19 cellular contexts compared by ENCODE assay signal in the genomic region with DNA sequence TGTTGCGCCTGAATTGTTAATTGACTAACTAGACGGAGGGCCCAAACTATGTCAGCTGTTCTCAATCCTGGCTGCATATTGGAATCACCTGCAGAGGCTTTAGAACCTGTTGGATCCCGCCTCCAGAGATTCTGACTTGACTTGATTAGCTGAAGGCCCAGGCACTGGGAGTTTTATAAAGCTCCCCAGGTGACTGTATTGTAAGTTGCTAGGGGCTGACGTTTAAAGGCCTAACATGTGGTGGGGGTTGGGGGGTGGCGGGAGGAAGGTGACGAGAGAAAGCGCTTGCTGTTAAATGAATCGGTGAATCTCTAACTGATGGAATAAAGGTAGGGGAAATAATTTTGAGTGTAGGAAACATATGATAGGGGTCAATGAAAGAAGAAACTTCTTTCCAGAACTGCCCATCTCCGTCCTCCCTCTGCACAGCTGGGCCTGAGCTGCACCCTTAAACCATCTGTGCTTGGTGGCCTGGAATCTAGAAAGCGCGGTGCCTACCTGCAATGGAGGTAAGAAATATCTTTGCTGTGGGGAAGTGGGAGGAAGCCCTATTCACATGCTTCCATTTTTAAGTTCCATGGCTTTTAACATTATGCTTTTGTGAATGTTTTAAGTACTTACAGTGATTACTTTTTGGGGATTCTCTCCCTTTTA.
"Had no signal": no experiment of that assay in that cellular context is flagged by ENCODE, and none has a peak within 500 bp of the region (broad histone marks: within the 10 kb centered on the region; RNA-seq: fewer than 3 reads in every experiment).

No MANE protein-coding gene starts in this region.

- H3K4me3 ChIP-seq: hepatocyte, psoas muscle, stomach had no signal

- H3K79me2 ChIP-seq: hepatocyte had no signal

- DNase-seq: activated CD4-positive, alpha-beta T cell treated with anti-CD3 and anti-CD28 coated beads, Interleukin-2, amount 10 ng/mL, durations not matched to agents 24 days and 14 days; activated CD4-positive, CD25-positive, alpha-beta regulatory T cell; activated CD8-positive, alpha-beta memory T cell treated with anti-CD3 and anti-CD28 coated beads, Interleukin-2, amount 50 U/mL, for 4 hours; activated naive CD4-positive, alpha-beta T cell treated with anti-CD3 and anti-CD28 coated beads for 36 hours; activated naive CD8-positive, alpha-beta T cell treated with anti-CD3 and anti-CD28 coated beads, Interleukin-2, amount 50 U/mL, for 24 hours; activated T-cell treated with anti-CD3 and anti-CD28 coated beads, Interleukin-2, amount 50 U/mL, for 4 hours; anterior cingulate cortex; caudate nucleus; foreskin fibroblast; left cardiac atrium; naive thymus-derived CD8-positive, alpha-beta T cell; psoas muscle; right cardiac atrium; stomach; T-cell had no signal

- H3K4me2 ChIP-seq: hepatocyte had no signal

- H3K9me3 ChIP-seq: psoas muscle had no signal

- H3K27ac Mint-ChIP-seq: activated CD4-positive, alpha-beta T cell treated with anti-CD3 and anti-CD28 coated beads, Interleukin-2, amount 10 ng/mL, durations not matched to agents 24 days and 14 days; activated naive CD4-positive, alpha-beta T cell treated with anti-CD3 and anti-CD28 coated beads for 36 hours; activated naive CD8-positive, alpha-beta T cell treated with anti-CD3 and anti-CD28 coated beads, Interleukin-2, amount 50 U/mL, for 24 hours; naive thymus-derived CD8-positive, alpha-beta T cell; T-cell had no signal

- H3K27me3 Mint-ChIP-seq: activated CD4-positive, alpha-beta T cell treated with anti-CD3 and anti-CD28 coated beads, Interleukin-2, amount 10 ng/mL, durations not matched to agents 24 days and 14 days; activated naive CD8-positive, alpha-beta T cell treated with anti-CD3 and anti-CD28 coated beads, Interleukin-2, amount 50 U/mL, for 24 hours; T-cell had no signal

- H2AFZ ChIP-seq: hepatocyte had no signal

- H3K27ac ChIP-seq: epithelial cell of prostate, hepatocyte, psoas muscle had no signal

- ATAC-seq: activated naive CD8-positive, alpha-beta T cell treated with anti-CD3 and anti-CD28 coated beads, Interleukin-2, amount 50 U/mL, for 24 hours; activated T-cell treated with anti-CD3 and anti-CD28 coated beads, Interleukin-2, amount 50 U/mL, for 4 hours; naive thymus-derived CD8-positive, alpha-beta T cell; psoas muscle; right cardiac atrium; T-cell had no signal

- H3K9me3 Mint-ChIP-seq: activated CD4-positive, alpha-beta T cell treated with anti-CD3 and anti-CD28 coated beads, Interleukin-2, amount 10 ng/mL, durations not matched to agents 24 days and 14 days; activated naive CD4-positive, alpha-beta T cell treated with anti-CD3 and anti-CD28 coated beads for 36 hours; activated naive CD8-positive, alpha-beta T cell treated with anti-CD3 and anti-CD28 coated beads, Interleukin-2, amount 50 U/mL, for 24 hours had no signal

- H3K36me3 ChIP-seq: stomach had no signal

- H3K27me3 ChIP-seq: hepatocyte, stomach had no signal

- H3K4me1 ChIP-seq: psoas muscle had no signal

- H3K36me3 Mint-ChIP-seq: brain; naive thymus-derived CD8-positive, alpha-beta T cell; T-cell had no signal

- H3K4me3 Mint-ChIP-seq: activated CD4-positive, alpha-beta T cell treated with anti-CD3 and anti-CD28 coated beads, Interleukin-2, amount 10 ng/mL, durations not matched to agents 24 days and 14 days; activated naive CD4-positive, alpha-beta T cell treated with anti-CD3 and anti-CD28 coated beads for 36 hours; activated naive CD8-positive, alpha-beta T cell treated with anti-CD3 and anti-CD28 coated beads, Interleukin-2, amount 50 U/mL, for 24 hours; activated T-cell treated with anti-CD3 and anti-CD28 coated beads, Interleukin-2, amount 50 U/mL, for 4 hours; naive thymus-derived CD8-positive, alpha-beta T cell; T-cell had no signal

- H3K4me1 Mint-ChIP-seq: activated CD4-positive, alpha-beta T cell treated with anti-CD3 and anti-CD28 coated beads, Interleukin-2, amount 10 ng/mL, durations not matched to agents 24 days and 14 days; activated naive CD8-positive, alpha-beta T cell treated with anti-CD3 and anti-CD28 coated beads, Interleukin-2, amount 50 U/mL, for 24 hours; naive thymus-derived CD8-positive, alpha-beta T cell; T-cell had no signal

- FAIRE-seq: islet of Langerhans had no signal
